Comparison of ENCODE assay signal across 8 cellular contexts in genomic region chr13:35475131-35475959, GRCh38. TPM values are rescaled to one million over a fixed set of nuclear protein-coding genes. Genes with fewer than 3 reads are reported as not detected.
DNase-seq lines count a peak whose midpoint lies in the region; ATAC-seq, FAIRE-seq and TF ChIP-seq lines count a peak whose summit lies in the region.

No MANE protein-coding gene starts in this region.

- H3K4me2 ChIP-seq in astrocyte (ENCODE audit: low read length): peak overlapping the region; percentile 89

- peak overlapping the region; percentile 77 for H3K27ac Mint-ChIP-seq in astrocyte (ENCODE audit: unreplicated experiment)

- no peaks in the 10 kb centered on the region for H3K4me1 ChIP-seq in astrocyte (ENCODE audit: insufficient read depth, low read length)

- H2AFZ ChIP-seq in astrocyte (ENCODE audit: low read depth, low read length): peak overlapping the region; percentile 57

- H3K27me3 Mint-ChIP-seq in astrocyte (ENCODE audit: low read depth, unreplicated experiment): peaks cover 50% of the 10 kb centered on the region

- H3K4me3 ChIP-seq in H7 (ENCODE audit: insufficient read depth, low read depth, low read length) (peak overlapping the region; percentile 41), astrocyte (ENCODE audit: insufficient read depth, low read depth, low read length) (peak overlapping the region; percentile 77), skin epidermis (peak overlapping the region; percentile 27 to 47 (median 31))

- peaks cover 16% of the 10 kb centered on the region for H3K79me2 ChIP-seq in astrocyte (ENCODE audit: insufficient read depth, low read length)

- no peak for FAIRE-seq in astrocyte (lab: Jason Lieb, UNC)

- peak overlapping the region; percentile 76 for H3K9ac ChIP-seq in astrocyte (ENCODE audit: low read length)

- H3K36me3 ChIP-seq in H7 (replicated peaks; ENCODE audit: control insufficient read depth, insufficient read depth, low read length) (no peaks in the 10 kb centered on the region), astrocyte (ENCODE audit: insufficient read depth, low read length) (no peaks in the 10 kb centered on the region)

- peak overlapping the region; percentile 91 for H3K4me3 Mint-ChIP-seq in astrocyte (ENCODE audit: unreplicated experiment)

- peaks cover 5% of the 10 kb centered on the region for H3K4me1 Mint-ChIP-seq in astrocyte (ENCODE audit: low read depth, unreplicated experiment)

- H3K27me3 ChIP-seq in H7 (ENCODE audit: control insufficient read depth, insufficient read depth, low read length) (peaks cover 86% of the 10 kb centered on the region), astrocyte (ENCODE audit: insufficient read depth, low read length) (peaks cover 52% of the 10 kb centered on the region)

- H3K9me3 ChIP-seq in astrocyte (ENCODE audit: insufficient read depth, low read depth, low read length): no peaks in the 10 kb centered on the region

- H4K20me1 ChIP-seq in astrocyte (ENCODE audit: insufficient read depth, low read length): no peaks in the 10 kb centered on the region

- peaks cover 14% of the 10 kb centered on the region for H3K9me3 Mint-ChIP-seq in astrocyte (ENCODE audit: unreplicated experiment)

- peak overlapping the region; percentile 39 for H3K27ac ChIP-seq in astrocyte (ENCODE audit: low read depth, low read length)
- H3K27ac ChIP-seq in skin epidermis: peak overlapping the region in 15 of 21 experiments; percentile 8 to 75 (median 63)

- no peaks in the 10 kb centered on the region for H3K36me3 Mint-ChIP-seq in astrocyte (ENCODE audit: low read depth, unreplicated experiment)

- no peak for ATAC-seq in HG03045 (IDR thresholded peaks at IDR 0.05; ENCODE audit: unreplicated experiment)

- no peak for TF ChIP-seq CTCF in astrocyte (IDR thresholded peaks at IDR 0.05; ENCODE audit: insufficient read depth, low read depth, low read length)

- DNase-seq in AG08395 (ENCODE audit: low spot score): peak; percentile 55
- peak; percentile 63 for DNase-seq in H7
- DNase-seq in astrocyte (ENCODE audit: low read depth): peak; percentile 26
- DNase-seq in iPS-NIHi11 (ENCODE audit: low spot score): peak; percentile 35
- no peak for DNase-seq in NCI-H2081 treated with DMSO at 0.1 percent for 48 hours (lab: John Stamatoyannopoulos, UW)
- DNase-seq in NCI-H1105 (lab: John Stamatoyannopoulos, UW): no peak

RNA-seq across cellular contexts. Expression of gene MAB21L1, which starts 1.1 kb away (rescaled TPM):
- 0.07 TPM in 2 replicates for total RNA-seq in H7 (2014; rRNA removed; shearing (Covaris generic))
- 2.0 and 2.9 TPM in 2 replicates for total RNA-seq in astrocyte

Comparison
In these comparisons a context has a peak if more than half of its experiments do, and no peak if none do; other contexts are left out.
1. DNase-seq: peak in AG08395 (single experiment), H7 (single experiment), astrocyte (single experiment) and iPS-NIHi11 (single experiment); none in NCI-H2081 treated with DMSO at 0.1 percent for 48 hours (single experiment) and NCI-H1105 (single experiment).
2. Peak in every context shown above with its lines, with median percentiles within 50 percentile points of each other: H3K4me3 ChIP-seq.